ENCODE assay signal across 8 cellular contexts in genomic region chr2:10432315-10433181, GRCh38. TPM values are rescaled to one million over a fixed set of nuclear protein-coding genes. Genes with fewer than 3 reads are reported as not detected.
DNase-seq lines count a peak whose midpoint lies in the region; ATAC-seq and TF ChIP-seq lines count a peak whose summit lies in the region.

No MANE protein-coding gene starts in this region.

- TF ChIP-seq POLR2A in heart left ventricle (IDR thresholded peaks at IDR 0.05), result no peak

- H3K27ac ChIP-seq in heart left ventricle (no peak overlapping the region), dorsolateral prefrontal cortex (no peak overlapping the region)

- WGBS in heart left ventricle, 4 donors, result 11 to 53% (median 32%) methylated on average over 17 to 49 of the region's 49 CpGs

- peaks cover 33% of the 10 kb centered on the region for H3K4me1 Mint-ChIP-seq in stimulated activated memory B cell treated with anti-CD40 and anti-IgM and Interleukin-4, amounts not matched to agents 10 μg/mL and 1 μg/mL and 100 μg/mL, for 72 hours

- DNase-seq in NCI-H524 (lab: John Stamatoyannopoulos, UW), result peak; percentile 42 to 59
- DNase-seq in NCI-H524 treated with DMSO at 0.1 percent for 48 hours (lab: John Stamatoyannopoulos, UW), result no peak
- peak; percentile 22 for DNase-seq in SHP77 treated with DMSO at 0.1 percent for 48 hours (lab: John Stamatoyannopoulos, UW)
- no peak for DNase-seq in heart left ventricle
- no peak for DNase-seq in NCI-H2081 treated with DMSO at 0.1 percent for 48 hours (lab: John Stamatoyannopoulos, UW)
- DNase-seq in dorsolateral prefrontal cortex, result no peak
- DNase-seq in NCI-H1436 treated with DMSO at 0.1 percent for 48 hours (lab: John Stamatoyannopoulos, UW), result no peak

- no peaks in the 10 kb centered on the region for H3K27me3 Mint-ChIP-seq in stimulated activated memory B cell treated with anti-CD40 and anti-IgM and Interleukin-4, amounts not matched to agents 10 μg/mL and 1 μg/mL and 100 μg/mL, for 72 hours

- no peaks in the 10 kb centered on the region for H3K9me3 ChIP-seq in heart left ventricle

- H3K9me3 Mint-ChIP-seq in stimulated activated memory B cell treated with anti-CD40 and anti-IgM and Interleukin-4, amounts not matched to agents 10 μg/mL and 1 μg/mL and 100 μg/mL, for 72 hours, result no peaks in the 10 kb centered on the region

- intact Hi-C loops in heart left ventricle (cut with DNase I), result loop anchor here in 9 of 10 donors (1.0 to 10.0 kb wide), 10 partner anchors 158 to 628 kb away; no protein-coding TSS in a partner anchor
- intact Hi-C loops in dorsolateral prefrontal cortex (cut with DNase I), result no loop called here

- peaks cover 0 to 5% (median 0%) of the 10 kb centered on the region in 9 donors for H3K36me3 ChIP-seq in heart left ventricle

- H3K4me3 ChIP-seq in heart left ventricle (peak overlapping the region in 7 of 12 donors; percentile 22 to 61 (median 40)), dorsolateral prefrontal cortex (peak overlapping the region in 12 of 59 donors; percentile 13 to 57 (median 24))

- no peak for TF ChIP-seq CTCF in heart left ventricle (IDR thresholded peaks at IDR 0.05)
- TF ChIP-seq CTCF in dorsolateral prefrontal cortex (IDR thresholded peaks at IDR 0.05 in 54 of 56, conservative IDR thresholded peaks at IDR 0.05 in 2 of 56; ENCODE audit: low read depth in 1 of 56, partially characterized antibody in 56 of 56), result no peak

- H3K27ac Mint-ChIP-seq in stimulated activated memory B cell treated with anti-CD40 and anti-IgM and Interleukin-4, amounts not matched to agents 10 μg/mL and 1 μg/mL and 100 μg/mL, for 72 hours, result peak overlapping the region; percentile 9

- H3K4me1 ChIP-seq in heart left ventricle, result peaks cover 0 to 20% (median 1%) of the 10 kb centered on the region in 12 donors

- peak in 2 of 4 donors; percentile 16 to 44 for ATAC-seq in heart left ventricle
- peak; percentile 67 for ATAC-seq in stimulated activated memory B cell treated with anti-CD40 and anti-IgM and Interleukin-4, amounts not matched to agents 10 μg/mL and 1 μg/mL and 100 μg/mL, for 72 hours

- H3K4me3 Mint-ChIP-seq in stimulated activated memory B cell treated with anti-CD40 and anti-IgM and Interleukin-4, amounts not matched to agents 10 μg/mL and 1 μg/mL and 100 μg/mL, for 72 hours, result peak overlapping the region; percentile 85

- peaks cover 0 to 7% (median 0%) of the 10 kb centered on the region in 9 donors for H3K27me3 ChIP-seq in heart left ventricle
- peaks cover 0 to 11% (median 0%) of the 10 kb centered on the region in 45 donors for H3K27me3 ChIP-seq in dorsolateral prefrontal cortex

- H3K36me3 Mint-ChIP-seq in stimulated activated memory B cell treated with anti-CD40 and anti-IgM and Interleukin-4, amounts not matched to agents 10 μg/mL and 1 μg/mL and 100 μg/mL, for 72 hours, result peaks cover 3% of the 10 kb centered on the region

RNA-seq across cellular contexts. Expression of gene ODC1, which starts 15.6 kb away (rescaled TPM):
- total RNA-seq in heart left ventricle, result 10 to 100 TPM; 28.6 to 77.6 (median 48.2) TPM
- 100 to 1,000 TPM in 1 of 2 donors, 1 to 10 TPM in 1; 6.1 to 103 TPM for polyA plus RNA-seq in heart left ventricle
- 10 to 100 TPM; 11.1 to 44.4 (median 22.4) TPM for total RNA-seq in dorsolateral prefrontal cortex

Comparison
In these comparisons a context has a peak if more than half of its experiments do, and no peak if none do; other contexts are left out.
1. DNase-seq: peak in NCI-H524 (2 of 2) and SHP77 treated with DMSO at 0.1 percent for 48 hours (single experiment); none in NCI-H524 treated with DMSO at 0.1 percent for 48 hours (single experiment), heart left ventricle (0 of 5), NCI-H2081 treated with DMSO at 0.1 percent for 48 hours (single experiment), dorsolateral prefrontal cortex (0 of 10) and NCI-H1436 treated with DMSO at 0.1 percent for 48 hours (single experiment).
2. intact Hi-C loops: an anchor here in heart left ventricle (1.0 to 10.0 kb wide); none called in dorsolateral prefrontal cortex.